ENCODE assay signal across 1 cellular context in genomic region chr2:149200109-149200520, GRCh38.
TF ChIP-seq lines count a peak whose summit lies in the region.

No MANE protein-coding gene starts in this region.

TF ChIP-seq in GM23338, 12 proteins besides CTCF, POLR2A, EP300 and RAD21 (continued from another document):
- TF ChIP-seq ZNF462 (CRISPR knock-in tag; IDR thresholded peaks at IDR 0.05), result no peak
- no peak for TF ChIP-seq EZH2 (IDR thresholded peaks at IDR 0.05; ENCODE audit: low read depth, unreplicated experiment)
- no peak for TF ChIP-seq NANOG (IDR thresholded peaks at IDR 0.05; ENCODE audit: borderline replicate concordance)
- TF ChIP-seq EZH2phosphoT487 (IDR thresholded peaks at IDR 0.05; ENCODE audit: unreplicated experiment), result no peak
- no peak for TF ChIP-seq JUNB (IDR thresholded peaks at IDR 0.05; ENCODE audit: unreplicated experiment)
- TF ChIP-seq ZNF114 (CRISPR knock-in tag; IDR thresholded peaks at IDR 0.05), result no peak
- TF ChIP-seq POLR2AphosphoS5 (IDR thresholded peaks at IDR 0.05; ENCODE audit: low read depth), result no peak
- TF ChIP-seq ETS1 (IDR thresholded peaks at IDR 0.05), result no peak
- no peak for TF ChIP-seq STAT1 (IDR thresholded peaks at IDR 0.05; ENCODE audit: unreplicated experiment)
